ENCODE assay signal across 17 cellular contexts in genomic region chrX:149010026-149010898, GRCh38.
DNase-seq lines count a peak whose midpoint lies in the region; ATAC-seq, FAIRE-seq and TF ChIP-seq lines count a peak whose summit lies in the region.
"Had no signal": no experiment of that assay in that cellular context is flagged by ENCODE, and none has a peak within 500 bp of the region (broad histone marks: within the 10 kb centered on the region; RNA-seq: fewer than 3 reads in every experiment).

No MANE protein-coding gene starts in this region.

- no peaks in the 10 kb centered on the region for H3K79me2 ChIP-seq in astrocyte (ENCODE audit: insufficient read depth, low read length)

- H3K4me2 ChIP-seq in astrocyte (ENCODE audit: low read length): no peak overlapping the region
- H3K4me2 ChIP-seq: BLaER1 had no signal

- peak; percentile 59 for FAIRE-seq in astrocyte (lab: Jason Lieb, UNC)
- no peak for FAIRE-seq in small intestine (lab: Jason Lieb, UNC)
- FAIRE-seq: RCC 7860 had no signal

- no peaks in the 10 kb centered on the region for H3K36me3 Mint-ChIP-seq in astrocyte (ENCODE audit: low read depth, unreplicated experiment)
- H3K36me3 Mint-ChIP-seq in activated T-cell treated with anti-CD3 and anti-CD28 coated beads, Interleukin-2, amount 50 U/mL, for 72 hours (ENCODE audit: insufficient read depth in 2 of 2): no peaks in the 10 kb centered on the region
- H3K36me3 Mint-ChIP-seq: CD8-positive, alpha-beta memory T cell had no signal

- H3K4me3 Mint-ChIP-seq in astrocyte (ENCODE audit: unreplicated experiment): no peak overlapping the region
- no peak overlapping the region for H3K4me3 Mint-ChIP-seq in activated T-cell treated with anti-CD3 and anti-CD28 coated beads, Interleukin-2, amount 50 U/mL, for 72 hours
- H3K4me3 Mint-ChIP-seq: CD8-positive, alpha-beta memory T cell had no signal

- H3K9me3 ChIP-seq in astrocyte (ENCODE audit: insufficient read depth, low read depth, low read length) (no peaks in the 10 kb centered on the region), small intestine (ENCODE audit: control insufficient read depth, low read depth) (no peaks in the 10 kb centered on the region)
- H3K9me3 ChIP-seq: HAP-1 had no signal

- no peak overlapping the region for H2AFZ ChIP-seq in astrocyte (ENCODE audit: low read depth, low read length)

- ATAC-seq in activated T-cell treated with anti-CD3 and anti-CD28 coated beads, Interleukin-2, amount 50 U/mL, for 72 hours (replicated peaks in 1 of 2): no peak
- no peak for ATAC-seq in GM18498 (IDR thresholded peaks at IDR 0.05; ENCODE audit: unreplicated experiment)

- H3K36me3 ChIP-seq in astrocyte (ENCODE audit: insufficient read depth, low read length) (no peaks in the 10 kb centered on the region), small intestine (ENCODE audit: control insufficient read depth in 2 of 2, insufficient read depth in 2 of 2, low read length in 2 of 2) (no peaks in the 10 kb centered on the region)
- H3K36me3 ChIP-seq: BLaER1, HAP-1 had no signal

- no peak overlapping the region for H3K9ac ChIP-seq in astrocyte (ENCODE audit: low read length)
- H3K9ac ChIP-seq: BLaER1 had no signal

- no peaks in the 10 kb centered on the region for H3K4me1 ChIP-seq in astrocyte (ENCODE audit: insufficient read depth, low read length)
- no peaks in the 10 kb centered on the region for H3K4me1 ChIP-seq in small intestine (ENCODE audit: control insufficient read depth in 2 of 2, insufficient read depth in 1 of 2, low read depth in 1 of 2, low read length in 1 of 2)

- H3K27me3 ChIP-seq in astrocyte (ENCODE audit: insufficient read depth, low read length): no peaks in the 10 kb centered on the region
- H3K27me3 ChIP-seq in small intestine (ENCODE audit: control insufficient read depth in 2 of 2, insufficient read depth in 2 of 2, low read length in 2 of 2): no peaks in the 10 kb centered on the region
- H3K27me3 ChIP-seq: BLaER1 had no signal

- H3K27ac Mint-ChIP-seq in astrocyte (ENCODE audit: unreplicated experiment): no peak overlapping the region
- H3K27ac Mint-ChIP-seq in activated T-cell treated with anti-CD3 and anti-CD28 coated beads, Interleukin-2, amount 50 U/mL, for 72 hours: no peak overlapping the region
- H3K27ac Mint-ChIP-seq: CD8-positive, alpha-beta memory T cell had no signal

- no peaks in the 10 kb centered on the region for H4K20me1 ChIP-seq in astrocyte (ENCODE audit: insufficient read depth, low read length)
- H4K20me1 ChIP-seq: BLaER1 had no signal

- H3K9me3 Mint-ChIP-seq in astrocyte (ENCODE audit: unreplicated experiment): peaks cover 3% of the 10 kb centered on the region
- no peaks in the 10 kb centered on the region for H3K9me3 Mint-ChIP-seq in activated T-cell treated with anti-CD3 and anti-CD28 coated beads, Interleukin-2, amount 50 U/mL, for 72 hours
- H3K9me3 Mint-ChIP-seq: CD8-positive, alpha-beta memory T cell had no signal

- no peak overlapping the region for H3K27ac ChIP-seq in astrocyte (ENCODE audit: low read depth, low read length)
- no peak overlapping the region for H3K27ac ChIP-seq in small intestine (ENCODE audit: low read depth in 1 of 2, low read length in 1 of 2)
- H3K27ac ChIP-seq: 22Rv1, BLaER1 had no signal

- no peak overlapping the region for H3K4me3 ChIP-seq in astrocyte (ENCODE audit: insufficient read depth, low read depth, low read length)
- H3K4me3 ChIP-seq in small intestine (ENCODE audit: low read depth in 1 of 2, low read length in 2 of 2): no peak overlapping the region
- H3K4me3 ChIP-seq: BLaER1, HAP-1 had no signal

- H3K27me3 Mint-ChIP-seq in astrocyte (ENCODE audit: low read depth, unreplicated experiment): peaks cover 12% of the 10 kb centered on the region
- peaks cover 8% of the 10 kb centered on the region for H3K27me3 Mint-ChIP-seq in activated T-cell treated with anti-CD3 and anti-CD28 coated beads, Interleukin-2, amount 50 U/mL, for 72 hours (ENCODE audit: low read depth)

- no peak for TF ChIP-seq CTCF in astrocyte (IDR thresholded peaks at IDR 0.05; ENCODE audit: insufficient read depth, low read depth, low read length)

- 5 to 47% (median 15%) methylated on average over 4 of the region's 4 CpGs for WGBS in small intestine, 3 donors

- H3K4me1 Mint-ChIP-seq in astrocyte (ENCODE audit: low read depth, unreplicated experiment): no peaks in the 10 kb centered on the region
- no peaks in the 10 kb centered on the region for H3K4me1 Mint-ChIP-seq in activated T-cell treated with anti-CD3 and anti-CD28 coated beads, Interleukin-2, amount 50 U/mL, for 72 hours (ENCODE audit: low read depth)
- H3K4me1 Mint-ChIP-seq: CD8-positive, alpha-beta memory T cell had no signal

- peak; percentile 35 for DNase-seq in DMS53 (lab: John Stamatoyannopoulos, UW)
- DNase-seq in DMS53 treated with DMSO at 0.1 percent for 48 hours (lab: John Stamatoyannopoulos, UW; ENCODE audit: unreplicated experiment): no peak
- DNase-seq in NCI-H187 (lab: John Stamatoyannopoulos, UW): peak; percentile 55 to 58
- no peak for DNase-seq in astrocyte (ENCODE audit: low read depth)
- DNase-seq in small intestine: peak; percentile 22
- no peak for DNase-seq in AG20443 (ENCODE audit: low spot score)
- DNase-seq in activated T-cell treated with anti-CD3 and anti-CD28 coated beads, Interleukin-2, amount 50 U/mL, for 72 hours: no peak
- DNase-seq: CD8-positive, alpha-beta memory T cell; DMS 273 treated with DMSO at 0.1 percent for 48 hours; IMR-90; MV-4-11; NCI-H524 treated with DMSO at 0.1 percent for 48 hours had no signal

Comparison
In these comparisons a context has a peak if more than half of its experiments do, and no peak if none do; other contexts are left out.
1. DNase-seq: peak in DMS53 (single experiment), NCI-H187 (2 of 2) and small intestine (single experiment); none in DMS53 treated with DMSO at 0.1 percent for 48 hours (single experiment), astrocyte (single experiment), AG20443 (single experiment) and activated T-cell treated with anti-CD3 and anti-CD28 coated beads, Interleukin-2, amount 50 U/mL, for 72 hours (0 of 2).